ENCODE assay signal across 8 cellular contexts in the genomic region with DNA sequence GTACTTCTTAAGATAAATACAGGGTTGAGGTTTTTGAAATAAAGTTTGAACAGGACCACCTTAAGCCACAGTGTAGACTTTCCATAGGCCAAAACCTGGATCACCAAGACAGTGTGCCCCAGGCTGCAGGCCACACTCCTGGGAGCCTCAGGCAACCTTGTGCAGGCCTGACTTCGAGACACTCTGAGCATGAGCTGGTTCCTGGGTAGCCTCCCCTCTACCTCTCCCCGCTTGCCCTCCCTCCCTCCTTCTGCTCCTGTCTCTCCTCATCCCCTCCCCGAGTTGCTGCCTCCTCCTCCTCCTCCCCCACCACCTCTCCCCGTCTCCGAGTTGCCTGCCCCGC. TPM values are rescaled to one million over a fixed set of nuclear protein-coding genes. Genes with fewer than 3 reads are reported as not detected.
DNase-seq lines count a peak whose midpoint lies in the region; ATAC-seq, FAIRE-seq and TF ChIP-seq lines count a peak whose summit lies in the region.
"Had no signal": no experiment of that assay in that cellular context is flagged by ENCODE, and none has a peak within 500 bp of the region (broad histone marks: within the 10 kb centered on the region; RNA-seq: fewer than 3 reads in every experiment).

No MANE protein-coding gene starts in this region.

- peak overlapping the region; percentile 69 to 73 for H3K4me3 Mint-ChIP-seq in effector memory CD8-positive, alpha-beta T cell

- no peaks in the 10 kb centered on the region for H4K20me1 ChIP-seq in KMS-11 (ENCODE audit: insufficient read depth)

- peaks cover 0 to 19% of the 10 kb centered on the region in 2 donors for H3K27me3 Mint-ChIP-seq in effector memory CD8-positive, alpha-beta T cell

- H3K79me2 ChIP-seq in KMS-11 (ENCODE audit: insufficient read depth, low read depth), result no peaks in the 10 kb centered on the region

- no peak for DNase-seq in effector memory CD8-positive, alpha-beta T cell
- DNase-seq in GM12891 (ENCODE audit: insufficient read length, low spot score) (no peak), cerebellar nuclear complex (lab: John Stamatoyannopoulos, UW) (no peak)
- DNase-seq in NK-92 treated with Interleukin-12 subunit alpha and Interleukin-12 subunit beta, amount 100 ng/mL, for 24 hours (lab: John Stamatoyannopoulos, UW), result no peak

- peak overlapping the region; percentile 88 to 90 for H3K27ac Mint-ChIP-seq in effector memory CD8-positive, alpha-beta T cell

- no peaks in the 10 kb centered on the region for H3K9me3 Mint-ChIP-seq in effector memory CD8-positive, alpha-beta T cell

- ATAC-seq in GM21723 (IDR thresholded peaks at IDR 0.05; ENCODE audit: unreplicated experiment), result peak; percentile 12
- ATAC-seq in effector memory CD8-positive, alpha-beta T cell (replicated peaks), result peak; percentile 35

- H3K27me3 ChIP-seq in KMS-11 (ENCODE audit: insufficient read depth, low read depth), result no peaks in the 10 kb centered on the region
- H3K27me3 ChIP-seq in neutrophil, result no peaks in the 10 kb centered on the region

- H3K4me1 Mint-ChIP-seq in effector memory CD8-positive, alpha-beta T cell (ENCODE audit: low read depth in 2 of 2), result peaks cover 6 to 10% of the 10 kb centered on the region in 2 donors

- no peaks in the 10 kb centered on the region for H3K9me3 ChIP-seq in neutrophil

- FAIRE-seq in GM12891 (lab: Jason Lieb, UNC), result no peak
- FAIRE-seq: TTC549 had no signal

- H3K36me3 ChIP-seq in KMS-11 (ENCODE audit: insufficient read depth) (no peaks in the 10 kb centered on the region), neutrophil (no peaks in the 10 kb centered on the region)

- H3K36me3 Mint-ChIP-seq in effector memory CD8-positive, alpha-beta T cell (ENCODE audit: insufficient read depth), result peaks cover 4% of the 10 kb centered on the region

- H3K9ac ChIP-seq in KMS-11, result no peak overlapping the region

- TF ChIP-seq CTCF in KMS-11 (conservative IDR thresholded peaks at IDR 0.05; ENCODE audit: low read depth, low read length), result no peak
- no peak for TF ChIP-seq CTCF in neutrophil (IDR thresholded peaks at IDR 0.05)

- peak overlapping the region; percentile 42; the same call in 1 of the 2 replicates for H3K4me2 ChIP-seq in KMS-11

- no peak overlapping the region for H3K4me3 ChIP-seq in KMS-11 (IDR thresholded peaks at IDR 0.05; ENCODE audit: insufficient read depth, low read depth, low read length)
- H3K4me3 ChIP-seq in neutrophil (ENCODE audit: low read depth in 1 of 2, low read length in 1 of 2), result peak overlapping the region; percentile 60 to 72

- H2AFZ ChIP-seq in KMS-11 (ENCODE audit: low read depth), result peak overlapping the region; percentile 34

- H3K27ac ChIP-seq in KMS-11 (peak overlapping the region; percentile 28; the same call in 1 of the 2 replicates), neutrophil (peak overlapping the region; percentile 95)

- H3K4me1 ChIP-seq in KMS-11 (ENCODE audit: low read depth, poor library complexity, severe bottlenecking), result peaks cover 28% of the 10 kb centered on the region
- H3K4me1 ChIP-seq in neutrophil (ENCODE audit: control insufficient read depth in 1 of 2, insufficient read depth in 1 of 2, low read depth in 1 of 2, low read length in 1 of 2), result peaks cover 38 to 39% of the 10 kb centered on the region in 2 experiments

- no peak for TF ChIP-seq POLR2A in GM12891 (IDR thresholded peaks at IDR 0.05; ENCODE audit: low read depth, low read length)

TF ChIP-seq in GM12891, 5 proteins besides CTCF, POLR2A, EP300 and RAD21:
- no peak for TF ChIP-seq POU2F2 (IDR thresholded peaks at IDR 0.05; ENCODE audit: low read depth, low read length)
- TF ChIP-seq POLR2AphosphoS5 (IDR thresholded peaks at IDR 0.05; ENCODE audit: low read depth, low read length), result no peak
- TF ChIP-seq PAX5 (IDR thresholded peaks at IDR 0.05; ENCODE audit: insufficient read depth, low read length, severe bottlenecking), result no peak
- TF ChIP-seq SPI1 (IDR thresholded peaks at IDR 0.05; ENCODE audit: low read depth, low read length), result no peak
- TF ChIP-seq TAF1 (IDR thresholded peaks at IDR 0.05; ENCODE audit: low read depth, low read length), result no peak

RNA-seq across cellular contexts. Expression of gene PROC, which starts 10.6 kb away (rescaled TPM):
- polyA plus RNA-seq in GM12891 (2012; ENCODE audit: low read depth, missing spikeins), result not detected

RNA-seq across cellular contexts. Expression of gene MAP3K2, which starts 19.9 kb away (rescaled TPM):
- 6.7 TPM for polyA plus RNA-seq in GM12891 (2012; ENCODE audit: low read depth, missing spikeins)
